ENCODE assay signal across 8 cellular contexts in the genomic region with DNA sequence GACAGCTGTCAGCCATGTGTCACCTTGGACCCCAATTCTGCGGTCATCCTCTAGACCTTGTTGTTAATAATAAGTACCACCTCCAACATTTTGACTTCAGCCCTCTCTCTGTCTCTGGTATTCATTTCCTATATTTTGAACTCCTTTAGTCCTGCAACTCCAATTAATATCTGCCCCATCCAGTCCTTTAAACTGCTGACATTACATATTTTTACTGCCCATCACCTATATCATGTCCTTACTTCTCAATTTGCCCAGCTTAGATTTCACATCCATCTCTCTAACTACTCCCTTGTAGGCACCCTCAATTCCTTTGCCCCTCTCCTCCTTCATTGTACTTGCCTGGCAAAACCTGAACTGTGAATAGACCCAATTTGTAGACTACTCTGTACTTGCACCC.
"Had no signal": no experiment of that assay in that cellular context is flagged by ENCODE, and none has a peak within 500 bp of the region (broad histone marks: within the 10 kb centered on the region; RNA-seq: fewer than 3 reads in every experiment).

No MANE protein-coding gene starts in this region.

- H3K4me3 Mint-ChIP-seq: GM23338, H9, IgD-negative memory B cell had no signal

- H2AFZ ChIP-seq: GM23338 had no signal

- H3K4me2 ChIP-seq: GM23338 had no signal

- ATAC-seq: GM23338 had no signal

- H3K27ac Mint-ChIP-seq: GM23338, H9, IgD-negative memory B cell had no signal

- H3K9me3 Mint-ChIP-seq: GM23338, H9 had no signal

- DNase-seq: H9, HCEC 1CT, KG1 had no signal

- FAIRE-seq: H1, H54 had no signal

- H3K27ac ChIP-seq: HL-60 had no signal

- H3K36me3 Mint-ChIP-seq: IgD-negative memory B cell had no signal

- H3K4me3 ChIP-seq: GM23338 had no signal
